ENCODE assay signal across 17 cellular contexts in the genomic region with DNA sequence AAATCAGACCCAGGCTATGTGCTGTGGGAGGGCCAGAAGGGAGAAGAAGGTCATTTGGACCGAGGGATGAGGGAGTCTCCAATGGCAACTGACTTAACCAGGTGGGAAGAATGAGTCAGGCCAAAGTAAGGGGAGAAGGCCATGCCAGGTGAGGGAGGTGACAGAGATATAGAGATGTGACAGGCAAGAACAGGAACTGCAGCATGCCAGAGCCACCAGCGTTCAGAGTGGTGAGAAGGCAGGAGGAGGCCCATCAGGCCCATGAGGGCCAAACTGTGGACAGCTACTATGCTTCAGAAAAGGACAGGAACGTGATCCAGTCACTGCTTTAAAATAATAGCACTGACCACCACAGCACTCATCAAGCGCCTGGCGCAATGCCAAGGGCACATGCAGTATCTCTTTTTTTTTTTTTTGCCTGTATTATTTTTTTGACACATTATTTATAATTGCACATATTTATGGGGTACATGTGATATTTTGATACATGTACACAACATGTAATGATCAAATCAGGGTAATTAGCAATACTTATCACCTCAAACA.
DNase-seq lines count a peak whose midpoint lies in the region; TF ChIP-seq lines count a peak whose summit lies in the region.
"Had no signal": no experiment of that assay in that cellular context is flagged by ENCODE, and none has a peak within 500 bp of the region (broad histone marks: within the 10 kb centered on the region; RNA-seq: fewer than 3 reads in every experiment).

No MANE protein-coding gene starts in this region.

- H3K27me3 ChIP-seq in esophagus muscularis mucosa = no peaks in the 10 kb centered on the region
- H3K27me3 ChIP-seq: BLaER1 had no signal

- 87% methylated on average over 5 of the region's 5 CpGs for WGBS in esophagus muscularis mucosa

- TF ChIP-seq CTCF in esophagus muscularis mucosa (IDR thresholded peaks at IDR 0.05) = no peak

- peak; percentile 16 for DNase-seq in DMS53 (lab: John Stamatoyannopoulos, UW)
- DNase-seq in DMS53 treated with DMSO at 0.1 percent for 48 hours (lab: John Stamatoyannopoulos, UW; ENCODE audit: unreplicated experiment) = no peak
- peak; percentile 42 for DNase-seq in HT-29 (ENCODE audit: low spot score)
- DNase-seq in esophagus muscularis mucosa (ENCODE audit: extremely low spot score) = peak; percentile 85
- DNase-seq in T-helper 2 cell = no peak
- no peak for DNase-seq in NCI-H526 treated with DMSO at 0.1 percent for 48 hours (lab: John Stamatoyannopoulos, UW)
- no peak for DNase-seq in hypothalamus (lab: John Stamatoyannopoulos, UW)
- DNase-seq: CD4-positive, alpha-beta memory T cell; DMS153; DND-41; EL; HCEC 1CT; IMR-90; KBM-7 had no signal

- no peak overlapping the region for H3K4me3 ChIP-seq in esophagus muscularis mucosa
- H3K4me3 ChIP-seq: BLaER1, GM23338 had no signal

- TF ChIP-seq POLR2A in esophagus muscularis mucosa (IDR thresholded peaks at IDR 0.05; ENCODE audit: low read depth) = no peak

- intact Hi-C loops in esophagus muscularis mucosa (cut with DNase I) = no loop called here

- no peak for TF ChIP-seq EP300 in esophagus muscularis mucosa (IDR thresholded peaks at IDR 0.05)

- no peaks in the 10 kb centered on the region for H3K36me3 ChIP-seq in esophagus muscularis mucosa
- H3K36me3 ChIP-seq: BLaER1 had no signal

- peaks cover 0 to 6% (median 0%) of the 10 kb centered on the region in 4 donors for H3K9me3 ChIP-seq in esophagus muscularis mucosa

- no peaks in the 10 kb centered on the region for H3K4me1 ChIP-seq in esophagus muscularis mucosa

- H3K27ac ChIP-seq in esophagus muscularis mucosa (replicated peaks in 1 of 4) = no peak overlapping the region
- H3K27ac ChIP-seq: 22Rv1, BLaER1 had no signal

Comparison
In these comparisons a context has a peak if more than half of its experiments do, and no peak if none do; other contexts are left out.
1. DNase-seq: peak in DMS53 (single experiment), HT-29 (single experiment) and esophagus muscularis mucosa (single experiment); none in DMS53 treated with DMSO at 0.1 percent for 48 hours (single experiment), T-helper 2 cell (0 of 5), NCI-H526 treated with DMSO at 0.1 percent for 48 hours (single experiment) and hypothalamus (0 of 51).